Comparison of ENCODE assay signal across 8 cellular contexts in genomic region chr11:27701262-27702105, GRCh38. TPM values are rescaled to one million over a fixed set of nuclear protein-coding genes. Genes with fewer than 3 reads are reported as not detected.
DNase-seq lines count a peak whose midpoint lies in the region; ATAC-seq, FAIRE-seq and TF ChIP-seq lines count a peak whose summit lies in the region.

No MANE protein-coding gene starts in this region.

- TF ChIP-seq CTCF in cardiac muscle cell (IDR thresholded peaks at IDR 0.05; ENCODE audit: low read depth, low read length): peak; percentile 35
- peak; percentile 15 for TF ChIP-seq CTCF in psoas muscle (IDR thresholded peaks at IDR 0.05)

- POLR2A ChIA-PET in activated CD4-positive, alpha-beta memory T cell treated with anti-CD3 and anti-CD28 coated beads for 36 hours (lab: Charles Lee): no interaction called here

- peaks cover 27% of the 10 kb centered on the region for H3K4me1 Mint-ChIP-seq in activated CD4-positive, alpha-beta memory T cell treated with anti-CD3 and anti-CD28 coated beads for 36 hours (ENCODE audit: low read depth)

- intact Hi-C loops in activated CD4-positive, alpha-beta memory T cell treated with anti-CD3 and anti-CD28 coated beads for 36 hours (cut with micrococcal nuclease): no loop called here
- intact Hi-C loops in psoas muscle (cut with DNase I): no loop called here

- H3K36me3 ChIP-seq in cardiac muscle cell (no peaks in the 10 kb centered on the region), psoas muscle (ENCODE audit: insufficient read depth in 1 of 2, low read depth in 1 of 2) (no peaks in the 10 kb centered on the region)

- peak; percentile 20 for FAIRE-seq in HTR-8/SVneo (lab: Jason Lieb, UNC)

- H3K9me3 Mint-ChIP-seq in activated CD4-positive, alpha-beta memory T cell treated with anti-CD3 and anti-CD28 coated beads for 36 hours: no peaks in the 10 kb centered on the region

- H3K36me3 Mint-ChIP-seq in activated CD4-positive, alpha-beta memory T cell treated with anti-CD3 and anti-CD28 coated beads for 36 hours: no peaks in the 10 kb centered on the region

- H3K9me3 ChIP-seq in cardiac muscle cell (ENCODE audit: low read depth): no peaks in the 10 kb centered on the region
- H3K9me3 ChIP-seq in psoas muscle: no peaks in the 10 kb centered on the region

- H3K27me3 ChIP-seq in cardiac muscle cell (peaks cover 81% of the 10 kb centered on the region), psoas muscle (ENCODE audit: insufficient read depth in 3 of 3, low read length in 2 of 3) (peaks cover 3 to 15% (median 3%) of the 10 kb centered on the region in 3 donors)

- ATAC-seq in psoas muscle: peak in 3 of 4 donors; percentile 37 to 69 (median 55)
- no peak for ATAC-seq in HG03460 (IDR thresholded peaks at IDR 0.05; ENCODE audit: unreplicated experiment)
- no peak for ATAC-seq in GM21381 (IDR thresholded peaks at IDR 0.05; ENCODE audit: unreplicated experiment)

- H3K4me1 ChIP-seq in cardiac muscle cell (ENCODE audit: low read depth) (peaks cover 5% of the 10 kb centered on the region), psoas muscle (peaks cover 5% of the 10 kb centered on the region)

- CTCF ChIA-PET in activated CD4-positive, alpha-beta memory T cell treated with anti-CD3 and anti-CD28 coated beads for 36 hours (lab: Charles Lee): interaction anchor here (0.7 to 2.8 kb wide), 2 partner anchors 9 to 25 kb away, joined by 5 to 13 read pairs; no protein-coding TSS in a partner anchor

- no peak overlapping the region for H3K27ac Mint-ChIP-seq in activated CD4-positive, alpha-beta memory T cell treated with anti-CD3 and anti-CD28 coated beads for 36 hours

- 1 to 2% (median 1%) methylated on average over 33 of the region's 33 CpGs for WGBS in psoas muscle, 3 donors

- peak overlapping the region; percentile 67 for H3K4me3 Mint-ChIP-seq in activated CD4-positive, alpha-beta memory T cell treated with anti-CD3 and anti-CD28 coated beads for 36 hours

- H3K27ac ChIP-seq in cardiac muscle cell (no peak overlapping the region), psoas muscle (no peak overlapping the region)

- H3K4me3 ChIP-seq in cardiac muscle cell (peak overlapping the region; percentile 42), psoas muscle (peak overlapping the region; percentile 70)

- H3K27me3 Mint-ChIP-seq in activated CD4-positive, alpha-beta memory T cell treated with anti-CD3 and anti-CD28 coated beads for 36 hours: peaks cover 61% of the 10 kb centered on the region

- peak; percentile 32 for DNase-seq in stimulated activated CD4-positive, alpha-beta T cell treated with anti-CD3 and anti-CD28 coated beads, Interleukin-15, amount 100 ng/mL, for 24 hours
- no peak for DNase-seq in stimulated activated CD4-positive, alpha-beta T cell treated with anti-CD3 and anti-CD28 coated beads, Interleukin-2, amount 100 ng/mL, for 24 hours
- DNase-seq in HTR-8/SVneo (ENCODE audit: insufficient read length, low spot score) (no peak), cardiac muscle cell (ENCODE audit: low read depth in 1 of 2, low spot score in 1 of 2) (peak; percentile 42 to 75), psoas muscle (peak; percentile 16 to 54)
- no peak for DNase-seq in activated CD4-positive, alpha-beta memory T cell treated with anti-CD3 and anti-CD28 coated beads for 36 hours

RNA-seq across cellular contexts. Expression of gene BDNF, which starts 1.2 kb away (rescaled TPM):
- not detected for total RNA-seq in activated CD4-positive, alpha-beta memory T cell treated with anti-CD3 and anti-CD28 coated beads for 36 hours
- total RNA-seq in cardiac muscle cell (0.36 and 0.70 TPM in 2 replicates), psoas muscle (1 to 10 TPM in 1 of 4 donors, under 1 TPM in 3; 0.04 to 3.4 (median 0.13) TPM)
- polyA plus RNA-seq in cardiac muscle cell (0.37 and 0.44 TPM in 2 replicates), psoas muscle (under 1 TPM in 2 of 3 donors, not detected in 1; 0.01 to 0.83 TPM)

Comparison
In these comparisons a context has a peak if more than half of its experiments do, and no peak if none do; other contexts are left out.
1. DNase-seq: peak in stimulated activated CD4-positive, alpha-beta T cell treated with anti-CD3 and anti-CD28 coated beads, Interleukin-15, amount 100 ng/mL, for 24 hours (single experiment), cardiac muscle cell (2 of 2) and psoas muscle (2 of 2); none in stimulated activated CD4-positive, alpha-beta T cell treated with anti-CD3 and anti-CD28 coated beads, Interleukin-2, amount 100 ng/mL, for 24 hours (0 of 2), HTR-8/SVneo (single experiment) and activated CD4-positive, alpha-beta memory T cell treated with anti-CD3 and anti-CD28 coated beads for 36 hours (single experiment).
2. ATAC-seq: peak in psoas muscle (3 of 4); none in HG03460 (single experiment) and GM21381 (single experiment).